1 cellular context compared by ENCODE assay signal in genomic region chr3:10319251-10319650, GRCh38.
TF ChIP-seq lines count a peak whose summit lies in the region.

No MANE protein-coding gene starts in this region.

TF ChIP-seq in IMR-90, 13 proteins besides CTCF, POLR2A, EP300 and RAD21 (continued from another document):
- TF ChIP-seq BHLHE40 (IDR thresholded peaks at IDR 0.05; ENCODE audit: low read depth, low read length) (no peak), CHD1 (IDR thresholded peaks at IDR 0.05; ENCODE audit: low read depth, low read length) (no peak), NFE2L2 (IDR thresholded peaks at IDR 0.05; ENCODE audit: low read depth, low read length) (no peak), RFX5 (IDR thresholded peaks at IDR 0.05; ENCODE audit: low read depth, low read length) (no peak), MXI1 (IDR thresholded peaks at IDR 0.05; ENCODE audit: borderline replicate concordance, low read depth, low read length) (no peak), ELK1 (IDR thresholded peaks at IDR 0.05; ENCODE audit: borderline replicate concordance, low read depth, low read length) (no peak), CEBPB (IDR thresholded peaks at IDR 0.05; ENCODE audit: low read depth, low read length) (no peak)
